Comparison of ENCODE assay signal across 8 cellular contexts in the genomic region with DNA sequence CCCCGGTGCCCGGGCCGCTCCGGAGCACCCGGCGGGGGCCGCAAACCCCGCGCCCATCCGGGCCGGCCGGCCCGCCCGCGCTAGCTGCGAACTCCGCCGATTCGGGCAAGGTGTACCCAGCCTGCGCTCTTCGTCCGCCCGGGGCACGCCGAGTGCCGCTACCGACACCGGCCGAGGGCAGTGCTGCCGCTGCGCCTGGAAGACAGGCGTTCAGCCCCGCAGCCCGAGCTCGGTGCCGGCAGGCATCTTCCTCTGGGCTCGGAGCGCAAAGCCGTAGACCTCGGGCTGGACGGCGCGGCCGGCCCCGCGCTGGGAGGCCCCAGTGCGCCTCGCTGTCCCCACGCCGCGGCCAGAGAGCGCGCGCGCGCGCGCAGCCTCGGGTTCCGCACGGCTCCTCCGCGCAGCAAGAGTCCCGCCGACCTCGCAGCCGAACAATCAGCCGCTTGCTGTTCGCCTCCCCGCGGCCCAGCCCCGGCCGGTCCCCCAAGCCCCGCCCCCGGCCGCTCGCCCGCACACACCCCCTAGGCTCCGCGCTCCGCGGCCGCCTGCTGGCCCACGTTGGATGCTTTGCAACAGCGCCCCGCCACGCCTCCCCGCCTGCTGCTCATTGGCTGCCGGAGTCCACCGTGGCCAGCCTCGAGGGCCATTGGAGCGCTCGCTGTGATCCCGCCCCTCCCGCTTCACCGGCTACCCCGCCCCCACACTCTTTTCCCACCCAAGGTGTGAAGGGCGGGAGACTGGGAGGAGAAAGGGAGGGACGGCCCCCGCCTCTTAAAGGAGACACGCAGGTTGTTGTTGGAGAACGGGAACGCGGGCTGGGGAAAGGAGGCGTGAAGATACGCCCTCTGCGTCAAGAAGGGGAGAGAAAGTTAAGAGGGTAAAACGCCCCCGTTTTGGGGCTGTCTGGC. TPM values are rescaled to one million over a fixed set of nuclear protein-coding genes. Genes with fewer than 3 reads are reported as not detected.
DNase-seq lines count a peak whose midpoint lies in the region; ATAC-seq, FAIRE-seq and TF ChIP-seq lines count a peak whose summit lies in the region.

A gene with protein sequence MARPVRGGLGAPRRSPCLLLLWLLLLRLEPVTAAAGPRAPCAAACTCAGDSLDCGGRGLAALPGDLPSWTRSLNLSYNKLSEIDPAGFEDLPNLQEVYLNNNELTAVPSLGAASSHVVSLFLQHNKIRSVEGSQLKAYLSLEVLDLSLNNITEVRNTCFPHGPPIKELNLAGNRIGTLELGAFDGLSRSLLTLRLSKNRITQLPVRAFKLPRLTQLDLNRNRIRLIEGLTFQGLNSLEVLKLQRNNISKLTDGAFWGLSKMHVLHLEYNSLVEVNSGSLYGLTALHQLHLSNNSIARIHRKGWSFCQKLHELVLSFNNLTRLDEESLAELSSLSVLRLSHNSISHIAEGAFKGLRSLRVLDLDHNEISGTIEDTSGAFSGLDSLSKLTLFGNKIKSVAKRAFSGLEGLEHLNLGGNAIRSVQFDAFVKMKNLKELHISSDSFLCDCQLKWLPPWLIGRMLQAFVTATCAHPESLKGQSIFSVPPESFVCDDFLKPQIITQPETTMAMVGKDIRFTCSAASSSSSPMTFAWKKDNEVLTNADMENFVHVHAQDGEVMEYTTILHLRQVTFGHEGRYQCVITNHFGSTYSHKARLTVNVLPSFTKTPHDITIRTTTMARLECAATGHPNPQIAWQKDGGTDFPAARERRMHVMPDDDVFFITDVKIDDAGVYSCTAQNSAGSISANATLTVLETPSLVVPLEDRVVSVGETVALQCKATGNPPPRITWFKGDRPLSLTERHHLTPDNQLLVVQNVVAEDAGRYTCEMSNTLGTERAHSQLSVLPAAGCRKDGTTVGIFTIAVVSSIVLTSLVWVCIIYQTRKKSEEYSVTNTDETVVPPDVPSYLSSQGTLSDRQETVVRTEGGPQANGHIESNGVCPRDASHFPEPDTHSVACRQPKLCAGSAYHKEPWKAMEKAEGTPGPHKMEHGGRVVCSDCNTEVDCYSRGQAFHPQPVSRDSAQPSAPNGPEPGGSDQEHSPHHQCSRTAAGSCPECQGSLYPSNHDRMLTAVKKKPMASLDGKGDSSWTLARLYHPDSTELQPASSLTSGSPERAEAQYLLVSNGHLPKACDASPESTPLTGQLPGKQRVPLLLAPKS (minus strand): TSS at position 448 of the 908 bp plus-strand sequence. CDS start 615 bp downstream, outside the sequence.

- peak; percentile 97 for ATAC-seq in GM19023 (IDR thresholded peaks at IDR 0.05; ENCODE audit: unreplicated experiment)
- ATAC-seq in HG03196 (IDR thresholded peaks at IDR 0.05; ENCODE audit: unreplicated experiment) = peak; percentile 97

- peak; percentile 11 for FAIRE-seq in kidney (lab: Jason Lieb, UNC)

- peaks cover 9 to 18% of the 10 kb centered on the region in 2 donors for H3K4me1 ChIP-seq in kidney (ENCODE audit: control insufficient read depth in 1 of 2, insufficient read depth in 1 of 2, low read depth in 1 of 2, low read length in 2 of 2)

- H3K36me3 ChIP-seq in kidney (ENCODE audit: control insufficient read depth in 1 of 2, insufficient read depth in 2 of 2, low read length in 2 of 2) = no peaks in the 10 kb centered on the region

- H3K4me3 ChIP-seq in kidney (ENCODE audit: low read length in 2 of 2) = peak within 1 kb of the TSS; percentile 75 to 84

- intact Hi-C loops in kidney (cut with DNase I) = no loop called here

- peak; percentile 29 for TF ChIP-seq CTCF in kidney (IDR thresholded peaks at IDR 0.05; ENCODE audit: borderline replicate concordance, extremely low read depth, insufficient read depth)

- peak within 1 kb of the TSS; percentile 27 to 85 for H3K27ac ChIP-seq in kidney (ENCODE audit: low read depth in 2 of 2, low read length in 2 of 2)

- peak within 1 kb of the TSS; percentile 52 to 53 for H3K9ac ChIP-seq in kidney (ENCODE audit: low read length in 2 of 2)

- H3K9me3 ChIP-seq in kidney (ENCODE audit: control insufficient read depth in 1 of 2, low read length in 2 of 2) = no peaks in the 10 kb centered on the region

- DNase-seq in AG08395 (ENCODE audit: low spot score) = peak; percentile 99
- DNase-seq in NCI-H345 treated with DMSO at 0.1 percent for 48 hours (lab: John Stamatoyannopoulos, UW; ENCODE audit: unreplicated experiment) = peak; percentile 91
- DNase-seq in activated CD4-positive, alpha-beta T cell treated with anti-CD3 and anti-CD28 coated beads for 1 hour = peak; percentile 97
- DNase-seq in cerebellar nuclear complex (lab: John Stamatoyannopoulos, UW) = peak; percentile 92 to 98
- peak; percentile 100 for DNase-seq in kidney
- peak; percentile 97 to 98 for DNase-seq in stimulated activated CD4-positive, alpha-beta T cell treated with anti-CD3 and anti-CD28 coated beads, Interleukin-15, amount 100 ng/mL, for 1 hour (ENCODE audit: low read depth in 1 of 2, low spot score in 1 of 2)

RNA-seq across cellular contexts. Expression of the gene that starts here (rescaled TPM):
- 20.6 TPM for total RNA-seq in kidney
- polyA plus RNA-seq in kidney (ENCODE audit: insufficient read depth, low read depth, low replicate concordance) = 8.2 TPM

Comparison
In these comparisons a context has a peak if more than half of its experiments do, and no peak if none do; other contexts are left out.
1. Peak in every context shown above with its lines: DNase-seq, ATAC-seq, H3K4me3 ChIP-seq and H3K27ac ChIP-seq.